ENCODE assay signal across 37 cellular contexts in genomic region chr3:130300888-130301287, GRCh38. TPM values are rescaled to one million over a fixed set of nuclear protein-coding genes. Genes with fewer than 3 reads are reported as not detected.
"Had no signal": no experiment of that assay in that cellular context is flagged by ENCODE, and none has a peak within 500 bp of the region (broad histone marks: within the 10 kb centered on the region; RNA-seq: fewer than 3 reads in every experiment).

No MANE protein-coding gene starts in this region.

- H3K36me3 ChIP-seq: MG63 had no signal

- H3K9me3 ChIP-seq: MG63 had no signal

- DNase-seq: Karpas-422, Kasumi-1, MG63, MM.1S, MV-4-11, NCI-H1048, NCI-H1092, NCI-H1092 treated with DMSO at 0.1 percent for 48 hours, NCI-H1105, NCI-H1105 treated with DMSO at 0.1 percent for 48 hours, NCI-H1417, NCI-H1417 treated with DMSO at 0.1 percent for 48 hours, NCI-H1436, NCI-H1436 treated with DMSO at 0.1 percent for 48 hours, NCI-H146, NCI-H1694, NCI-H1694 treated with DMSO at 0.1 percent for 48 hours, NCI-H187, NCI-H187 treated with DMSO at 0.1 percent for 48 hours, NCI-H1930, NCI-H2029, NCI-H2029 treated with DMSO at 0.1 percent for 48 hours, NCI-H2081, NCI-H2081 treated with DMSO at 0.1 percent for 48 hours, NCI-H2107, NCI-H2171, NCI-H2171 treated with DMSO at 0.1 percent for 48 hours, NCI-H2227 treated with DMSO at 0.1 percent for 48 hours, NCI-H226, NCI-H345, NCI-H446, NCI-H446 treated with DMSO at 0.1 percent for 48 hours, NCI-H510A, NCI-H510A treated with DMSO at 0.1 percent for 48 hours had no signal

- H3K4me3 ChIP-seq: MG63 had no signal

RNA-seq across cellular contexts. Expression of gene COL6A5, which starts 44.6 kb away (rescaled TPM):
- total RNA-seq: M059J, MCF 10A, NCI-H460 had no signal
